14 cellular contexts compared by ENCODE assay signal in genomic region chr11:75264356-75264755, GRCh38. TPM values are rescaled to one million over a fixed set of nuclear protein-coding genes. Genes with fewer than 3 reads are reported as not detected.
A peak's percentile ranks its signal among the peaks of the same experiment; 100 is the strongest.
DNase-seq lines count a peak whose midpoint lies in the region; ATAC-seq and TF ChIP-seq lines count a peak whose summit lies in the region.
"Had no signal": no experiment of that assay in that cellular context is flagged by ENCODE, and none has a peak within 500 bp of the region (broad histone marks: within the 10 kb centered on the region; RNA-seq: fewer than 3 reads in every experiment).

No MANE protein-coding gene starts in this region.

- H3K27me3 Mint-ChIP-seq in activated T-cell treated with anti-CD3 and anti-CD28 coated beads, Interleukin-2, amount 50 U/mL, for 24 hours = no peaks in the 10 kb centered on the region
- peaks cover 4% of the 10 kb centered on the region for H3K27me3 Mint-ChIP-seq in endodermal cell (ENCODE audit: insufficient read depth)

- POLR2A ChIA-PET in Panc1 (lab: Charles Lee) = no interaction called here

- intact Hi-C loops in Panc1 (cut with micrococcal nuclease; ENCODE audit: unreplicated experiment) (no loop called here), sciatic nerve (cut with DNase I) (no loop called here)

- CTCF ChIA-PET in Panc1 (lab: Charles Lee) = no interaction called here

- peak overlapping the region; percentile 4 for H3K27ac Mint-ChIP-seq in activated T-cell treated with anti-CD3 and anti-CD28 coated beads, Interleukin-2, amount 50 U/mL, for 24 hours
- no peak overlapping the region for H3K27ac Mint-ChIP-seq in endodermal cell

- in situ Hi-C loops in Panc1 (cut with HindIII; ENCODE audit: low pct_unique_long_range_greater_than_20kb, low sequenced_read_pairs) = no loop called here

- H3K9me3 ChIP-seq in Panc1 (ENCODE audit: control insufficient read depth, insufficient read depth, low read depth, low read length) (no peaks in the 10 kb centered on the region), endodermal cell (ENCODE audit: control insufficient read depth, low read length) (no peaks in the 10 kb centered on the region)
- H3K9me3 ChIP-seq: adrenal gland had no signal

- no peak overlapping the region for H3K9ac ChIP-seq in endodermal cell (ENCODE audit: extremely low read depth, low read length, poor library complexity, severe bottlenecking)

- no peak overlapping the region for H3K4me3 Mint-ChIP-seq in activated T-cell treated with anti-CD3 and anti-CD28 coated beads, Interleukin-2, amount 50 U/mL, for 24 hours
- no peak overlapping the region for H3K4me3 Mint-ChIP-seq in endodermal cell

- H3K27me3 ChIP-seq in Panc1 (ENCODE audit: control insufficient read depth, insufficient read depth, low read length) = no peaks in the 10 kb centered on the region
- no peaks in the 10 kb centered on the region for H3K27me3 ChIP-seq in endodermal cell (ENCODE audit: control insufficient read depth, insufficient read depth, low read length, poor library complexity, severe bottlenecking)
- H3K27me3 ChIP-seq: adrenal gland had no signal

- H3K4me3 ChIP-seq in Panc1 (ENCODE audit: low read depth in 2 of 2, low read length in 2 of 2) = no peak overlapping the region
- H3K4me3 ChIP-seq in endodermal cell (ENCODE audit: low read length) = no peak overlapping the region
- H3K4me3 ChIP-seq: adrenal gland had no signal

- no peak for DNase-seq in activated T-cell treated with anti-CD3 and anti-CD28 coated beads, Interleukin-2, amount 50 U/mL, for 24 hours
- no peak for DNase-seq in activated T-cell treated with anti-CD3 and anti-CD28 coated beads, Interleukin-2, amount 50 U/mL, for 48 hours
- DNase-seq in Panc1 (ENCODE audit: low read depth, low spot score) = no peak
- DNase-seq in endodermal cell = peak; percentile 39
- DNase-seq in sciatic nerve (ENCODE audit: low spot score) = peak; percentile 37
- no peak for DNase-seq in T-helper 2 cell
- DNase-seq: islet precursor cell; Kasumi-1; NCI-H146; NCI-H446; stimulated activated CD4-positive, alpha-beta T cell treated with anti-CD3 and anti-CD28 coated beads, Interleukin-12 subunit alpha, Interleukin-12 subunit beta, amount 100 ng/mL, for 4 hours had no signal

- no peak for TF ChIP-seq CTCF in Panc1 (IDR thresholded peaks at IDR 0.05)
- peak; percentile 8 for TF ChIP-seq CTCF in endodermal cell (conservative IDR thresholded peaks at IDR 0.05)

- peaks cover 35% of the 10 kb centered on the region for H3K4me1 ChIP-seq in Panc1 (ENCODE audit: control insufficient read depth, insufficient read depth, low read length)
- H3K4me1 ChIP-seq in endodermal cell (ENCODE audit: control insufficient read depth, insufficient read depth, low read length) = no peaks in the 10 kb centered on the region
- H3K4me1 ChIP-seq: adrenal gland had no signal

- peaks cover 47% of the 10 kb centered on the region for H3K4me1 Mint-ChIP-seq in activated T-cell treated with anti-CD3 and anti-CD28 coated beads, Interleukin-2, amount 50 U/mL, for 24 hours (ENCODE audit: low read depth)
- H3K4me1 Mint-ChIP-seq in endodermal cell = peaks cover 3% of the 10 kb centered on the region

- no TSS peak for BruUV-seq in Panc1 (replicated peaks; lab: Mats Ljungman, UMichigan)

- H3K9me3 Mint-ChIP-seq in activated T-cell treated with anti-CD3 and anti-CD28 coated beads, Interleukin-2, amount 50 U/mL, for 24 hours = no peaks in the 10 kb centered on the region
- H3K9me3 Mint-ChIP-seq in endodermal cell = no peaks in the 10 kb centered on the region

- H3K36me3 Mint-ChIP-seq in activated T-cell treated with anti-CD3 and anti-CD28 coated beads, Interleukin-2, amount 50 U/mL, for 24 hours (ENCODE audit: low read depth) = peaks cover 4% of the 10 kb centered on the region
- H3K36me3 Mint-ChIP-seq in endodermal cell (ENCODE audit: low read depth) = peaks cover 24% of the 10 kb centered on the region

- peak overlapping the region; percentile 57; the same call in 1 of the 2 replicates for H3K27ac ChIP-seq in Panc1 (ENCODE audit: low read length)
- no peak overlapping the region for H3K27ac ChIP-seq in endodermal cell (ENCODE audit: low read depth, low read length)
- H3K27ac ChIP-seq: adrenal gland had no signal

- no peak for ATAC-seq in Panc1
- no peak for ATAC-seq in sciatic nerve
- ATAC-seq in GM19452 (IDR thresholded peaks at IDR 0.05; ENCODE audit: unreplicated experiment) = no peak
- ATAC-seq in HG02938 (IDR thresholded peaks at IDR 0.05; ENCODE audit: unreplicated experiment) = no peak

- 0 out of 2 replicates have a peak, but pooled peaks cover 2% of the 10 kb centered on the region for H3K36me3 ChIP-seq in Panc1 (ENCODE audit: control insufficient read depth, insufficient read depth, low read length)
- H3K36me3 ChIP-seq in endodermal cell (ENCODE audit: control insufficient read depth, insufficient read depth, low read length) = peaks cover 31% of the 10 kb centered on the region

RNA-seq across cellular contexts. Expression of gene TPBGL, which starts 23.8 kb away (rescaled TPM):
- total RNA-seq in Panc1 (2021; ENCODE audit: unreplicated experiment) (0.54 TPM), endodermal cell (under 1 TPM in 1 of 2 donors, not detected in 1; 0.13 TPM), sciatic nerve (0.31 TPM)
- 0.80 TPM for polyA plus RNA-seq in Panc1 (2012; ENCODE audit: insufficient read length)
- polyA plus RNA-seq in endodermal cell (2013, experiment 1 of 2) = 0.28 TPM
- 0.21 TPM for polyA plus RNA-seq in endodermal cell (2013, experiment 2 of 2)

Comparison
In these comparisons a context has a peak if more than half of its experiments do, and no peak if none do; other contexts are left out.
1. DNase-seq: peak in endodermal cell (single experiment) and sciatic nerve (single experiment); none in activated T-cell treated with anti-CD3 and anti-CD28 coated beads, Interleukin-2, amount 50 U/mL, for 24 hours (single experiment), activated T-cell treated with anti-CD3 and anti-CD28 coated beads, Interleukin-2, amount 50 U/mL, for 48 hours (0 of 2), Panc1 (single experiment) and T-helper 2 cell (0 of 5).